10 cellular contexts compared by ENCODE assay signal in the genomic region with DNA sequence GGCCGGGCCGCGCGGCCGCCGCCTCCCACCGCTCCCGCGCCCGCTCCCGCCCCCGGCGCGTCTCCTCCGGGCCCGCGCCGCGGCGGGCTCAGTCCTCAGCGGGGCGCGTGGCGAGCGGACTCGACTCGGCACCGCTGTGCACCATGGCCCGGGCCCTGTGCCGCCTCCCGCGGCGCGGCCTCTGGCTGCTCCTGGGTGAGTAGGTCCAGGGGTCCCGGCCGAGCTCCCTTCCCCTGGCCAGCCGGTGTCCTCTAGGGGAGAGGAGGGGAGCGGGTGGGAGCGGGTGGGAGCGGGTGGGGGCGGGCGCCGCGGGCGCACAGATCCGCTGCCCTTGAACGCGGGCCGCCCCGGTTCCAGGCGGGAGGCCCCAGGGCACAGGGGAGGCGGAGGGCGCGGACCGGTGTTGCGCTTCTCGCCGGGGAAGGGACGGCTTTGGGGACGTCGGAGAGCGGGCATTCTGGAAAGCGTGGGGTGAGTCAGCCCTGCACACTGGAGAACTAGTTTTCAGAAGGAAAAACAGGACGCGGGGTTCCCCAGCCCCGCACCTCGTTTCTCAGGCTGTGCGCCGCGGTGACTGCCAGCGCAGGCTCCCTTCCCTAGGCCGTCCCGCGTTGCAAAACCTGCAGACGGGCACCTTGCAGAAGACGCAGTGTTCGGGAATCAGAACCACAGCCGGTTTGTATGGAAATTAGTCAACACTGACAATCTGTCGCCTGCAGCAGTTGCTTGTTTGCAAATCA. TPM values are rescaled to one million over a fixed set of nuclear protein-coding genes. Genes with fewer than 3 reads are reported as not detected.
A peak's percentile ranks its signal among the peaks of the same experiment; 100 is the strongest.
DNase-seq lines count a peak whose midpoint lies in the region; ATAC-seq, FAIRE-seq and TF ChIP-seq lines count a peak whose summit lies in the region.
"Had no signal": no experiment of that assay in that cellular context is flagged by ENCODE, and none has a peak within 500 bp of the region (broad histone marks: within the 10 kb centered on the region; RNA-seq: fewer than 3 reads in every experiment).

TSS of gene RAMP1 (plus strand) at position 91 of the 740 bp plus-strand sequence. CDS start at position 144, 53 bp downstream.

- no peak for TF ChIP-seq EP300 in stomach (IDR thresholded peaks at IDR 0.05)

- peak within 1 kb of the TSS; percentile 55 to 93 (median 83) for H3K27ac ChIP-seq in stomach
- H3K27ac ChIP-seq: HL-60 had no signal

- 2 to 6% (median 4%) methylated on average over 32 to 78 of the region's 79 CpGs for WGBS in stomach, 5 donors

- peaks cover 0 to 36% (median 7%) of the 10 kb centered on the region in 3 donors for H3K27me3 ChIP-seq in stomach

- H3K9me3 ChIP-seq in stomach: no peaks in the 10 kb centered on the region

- TF ChIP-seq POLR2A in stomach (IDR thresholded peaks at IDR 0.05): no peak

- FAIRE-seq in D721Med (lab: Jason Lieb, UNC): no peak

- ATAC-seq in GM19455 (IDR thresholded peaks at IDR 0.05; ENCODE audit: unreplicated experiment): no peak
- no peak for ATAC-seq in GM19324 (IDR thresholded peaks at IDR 0.05; ENCODE audit: low FRiP score, unreplicated experiment)
- no peak for ATAC-seq in HG03432 (IDR thresholded peaks at IDR 0.05; ENCODE audit: unreplicated experiment)

- TF ChIP-seq CTCF in D721Med (IDR thresholded peaks at IDR 0.05; ENCODE audit: insufficient read depth, missing control alignments) (no peak), stomach (IDR thresholded peaks at IDR 0.05) (no peak)

- H3K4me3 ChIP-seq in stomach: peak within 1 kb of the TSS; percentile 60 to 67 (median 63)

- DNase-seq in D721Med (ENCODE audit: insufficient read length, low spot score) (peak; percentile 12), NCI-H526 (lab: John Stamatoyannopoulos, UW) (peak; percentile 60 to 87), cerebellar cortex (ENCODE audit: low spot score) (peak; percentile 34), left kidney (ENCODE audit: low read depth, low spot score) (peak; percentile 62), stomach (no peak)

- H3K36me3 ChIP-seq in stomach: no peaks in the 10 kb centered on the region

- intact Hi-C loops in stomach (cut with DNase I; ENCODE audit: low total_unique reads): loop anchor here (10.0 kb wide), 1 partner anchor 65 kb away; no protein-coding TSS in a partner anchor

- peaks cover 36 to 65% (median 46%) of the 10 kb centered on the region in 4 donors for H3K4me1 ChIP-seq in stomach

RNA-seq across cellular contexts. Expression of gene RAMP1, which starts in this region (rescaled TPM):
- 100 to 1,000 TPM in 1 of 5 donors, 10 to 100 TPM in 3, under 1 TPM in 1; 0.87 to 113 (median 31.4) TPM for total RNA-seq in stomach
- 100 to 1,000 TPM in 1 of 3 donors, 10 to 100 TPM in 2; 14.1 to 101 (median 32.3) TPM for polyA plus RNA-seq in stomach
- total RNA-seq: lung microvascular endothelial cell had no signal
